8 cellular contexts compared by ENCODE assay signal in the genomic region with DNA sequence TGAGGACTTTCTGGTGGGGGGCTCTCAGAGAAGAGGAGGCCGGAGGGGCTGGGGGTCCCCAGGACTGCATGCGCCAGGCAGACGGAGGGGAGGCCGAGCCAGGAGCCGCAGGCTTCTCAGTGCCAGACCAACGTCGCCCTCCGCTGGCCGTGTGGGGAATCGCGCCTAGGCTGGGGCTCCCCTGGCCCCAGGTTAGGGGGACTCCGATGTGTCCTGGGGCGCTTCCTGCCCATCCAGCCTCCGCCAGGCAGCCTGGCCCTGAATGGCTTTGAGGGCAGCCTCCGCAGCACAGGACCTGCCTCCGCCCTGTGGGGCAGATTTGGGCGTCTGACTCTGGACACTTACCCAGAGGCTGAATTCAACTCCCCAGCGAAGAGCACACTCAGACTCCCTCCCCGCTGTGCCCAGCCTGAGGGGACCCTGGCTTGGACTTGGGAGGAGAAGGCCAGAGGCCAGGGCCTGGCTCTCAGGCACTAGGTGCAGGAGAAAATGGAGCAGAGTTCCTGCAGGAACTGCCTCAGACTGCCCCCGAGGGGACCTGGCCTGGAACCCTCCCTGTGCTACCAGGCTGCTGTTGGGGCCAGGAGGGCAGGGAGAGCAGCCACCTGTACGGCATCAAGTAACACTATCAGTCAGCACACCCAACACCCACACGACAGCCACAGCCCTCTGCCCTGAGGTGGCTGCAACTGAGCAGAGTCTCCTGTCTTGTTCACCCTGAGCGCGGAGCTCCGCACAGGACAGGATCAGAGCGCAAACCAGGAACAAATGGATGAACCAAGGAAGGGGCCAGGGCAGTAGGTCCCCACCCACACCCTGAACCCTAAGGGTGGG. TPM values are rescaled to one million over a fixed set of nuclear protein-coding genes. Genes with fewer than 3 reads are reported as not detected.
DNase-seq lines count a peak whose midpoint lies in the region; ATAC-seq and TF ChIP-seq lines count a peak whose summit lies in the region.

No MANE protein-coding gene starts in this region.

- TF ChIP-seq CTCF in astrocyte of the spinal cord (IDR thresholded peaks at IDR 0.05; ENCODE audit: low read depth, low read length) (peak; percentile 41), nephron progenitor cell (IDR thresholded peaks at IDR 0.05) (peak; percentile 44)

- no peak overlapping the region for H3K9ac ChIP-seq in HUES64 (ENCODE audit: low read depth, low read length)

- WGBS in HUES64: 61% methylated on average over 26 of the region's 26 CpGs

- H3K4me3 ChIP-seq in HUES64 (ENCODE audit: low read length): peak overlapping the region; percentile 29
- H3K4me3 ChIP-seq in astrocyte of the spinal cord (ENCODE audit: low read depth, low read length): no peak overlapping the region

- H3K27me3 Mint-ChIP-seq in nephron progenitor cell (ENCODE audit: low read depth, poor library complexity): peaks cover 58% of the 10 kb centered on the region

- DNase-seq in NCI-H2227 (lab: John Stamatoyannopoulos, UW; ENCODE audit: unreplicated experiment) (peak; percentile 3), NCI-H2227 treated with DMSO at 0.1 percent for 48 hours (lab: John Stamatoyannopoulos, UW) (no peak), astrocyte of the spinal cord (ENCODE audit: low read depth, low spot score) (no peak), nephron progenitor cell (peak; percentile 65), SIG-M5 (lab: John Stamatoyannopoulos, UW) (no peak)
- no peak for DNase-seq in NK-92 treated with Interleukin-12 subunit alpha and Interleukin-12 subunit beta, amount 100 ng/mL, for 24 hours (lab: John Stamatoyannopoulos, UW)

- peaks cover 10% of the 10 kb centered on the region; the same call in 1 of the 2 replicates for H3K9me3 ChIP-seq in HUES64 (ENCODE audit: insufficient read depth, low read depth, low read length)

- no peak for ATAC-seq in GM18511 (IDR thresholded peaks at IDR 0.05; ENCODE audit: unreplicated experiment)

- no peaks in the 10 kb centered on the region for H3K36me3 Mint-ChIP-seq in nephron progenitor cell (ENCODE audit: low read depth)

- H3K4me1 Mint-ChIP-seq in nephron progenitor cell: peaks cover 9% of the 10 kb centered on the region

- no peaks in the 10 kb centered on the region for H3K36me3 ChIP-seq in HUES64 (ENCODE audit: insufficient read depth, low read length)

- H3K4me1 ChIP-seq in HUES64 (ENCODE audit: insufficient read depth, low read length): no peaks in the 10 kb centered on the region

- peaks cover 39% of the 10 kb centered on the region for H3K27me3 ChIP-seq in HUES64 (ENCODE audit: insufficient read depth, low read length)

- H3K27ac Mint-ChIP-seq in nephron progenitor cell: peak overlapping the region; percentile 59

- in situ Hi-C loops in astrocyte of the spinal cord (cut with HindIII; ENCODE audit: low sequenced_read_pairs): no loop called here

- H3K9me3 Mint-ChIP-seq in nephron progenitor cell: peaks cover 14% of the 10 kb centered on the region

- no peak overlapping the region for H3K27ac ChIP-seq in HUES64 (ENCODE audit: low read depth, low read length)

- H3K4me3 Mint-ChIP-seq in nephron progenitor cell: peak overlapping the region; percentile 72

RNA-seq across cellular contexts. Expression of gene TEKT4, which starts 0.6 kb away (rescaled TPM):
- polyA plus RNA-seq in HUES64 (2013, experiment 1 of 2): not detected
- not detected for polyA plus RNA-seq in HUES64 (2013, experiment 2 of 2)

Comparison
In these comparisons a context has a peak if more than half of its experiments do, and no peak if none do; other contexts are left out.
1. DNase-seq: peak in NCI-H2227 (single experiment) and nephron progenitor cell (single experiment); none in NCI-H2227 treated with DMSO at 0.1 percent for 48 hours (single experiment), astrocyte of the spinal cord (single experiment), NK-92 treated with Interleukin-12 subunit alpha and Interleukin-12 subunit beta, amount 100 ng/mL, for 24 hours (single experiment) and SIG-M5 (single experiment).